Comparison of ENCODE assay signal across 13 cellular contexts in genomic region chr3:71076361-71076997, GRCh38.
DNase-seq lines count a peak whose midpoint lies in the region; ATAC-seq and TF ChIP-seq lines count a peak whose summit lies in the region.
"Had no signal": no experiment of that assay in that cellular context is flagged by ENCODE, and none has a peak within 500 bp of the region (broad histone marks: within the 10 kb centered on the region; RNA-seq: fewer than 3 reads in every experiment).

No MANE protein-coding gene starts in this region.

- H3K4me3 Mint-ChIP-seq in naive B cell, result peak overlapping the region in 2 of 8 donors; percentile 45 to 59

- DNase-seq in AG20443 (ENCODE audit: low spot score) (peak; percentile 15), HT1080 (ENCODE audit: low read depth) (peak; percentile 66), cardiac fibroblast (ENCODE audit: low read depth in 2 of 2) (peak; percentile 52 to 78), naive B cell (no peak), NCI-H1930 (lab: John Stamatoyannopoulos, UW) (no peak), NCI-H187 (lab: John Stamatoyannopoulos, UW) (no peak)
- DNase-seq: C1 segment of cervical spinal cord, NCI-H1092, NCI-H526 treated with DMSO at 0.1 percent for 48 hours had no signal

- H3K4me3 ChIP-seq in cardiac fibroblast (replicated peaks in 1 of 2; ENCODE audit: low read depth in 2 of 2, low read length in 2 of 2), result no peak overlapping the region
- H3K4me3 ChIP-seq: coronary artery, ovary had no signal

- peak overlapping the region; percentile 61 to 93 (median 89) for H3K27ac Mint-ChIP-seq in naive B cell

- H3K36me3 Mint-ChIP-seq in naive B cell, result peaks cover 0 to 11% of the 10 kb centered on the region in 2 donors

- H3K27me3 Mint-ChIP-seq in naive B cell, result no peaks in the 10 kb centered on the region

- peaks cover 61 to 94% (median 87%) of the 10 kb centered on the region in 3 donors for H3K4me1 Mint-ChIP-seq in naive B cell

- no peak for ATAC-seq in naive B cell (ENCODE audit: low read depth in 2 of 2)
- no peak for ATAC-seq in HG02623 (IDR thresholded peaks at IDR 0.05; ENCODE audit: unreplicated experiment)
- no peak for ATAC-seq in GM19351 (IDR thresholded peaks at IDR 0.05; ENCODE audit: unreplicated experiment)

- no peak for TF ChIP-seq CTCF in cardiac fibroblast (IDR thresholded peaks at IDR 0.05; ENCODE audit: low read depth, low read length)

- H3K9me3 Mint-ChIP-seq in naive B cell, result no peaks in the 10 kb centered on the region

Comparison
In these comparisons a context has a peak if more than half of its experiments do, and no peak if none do; other contexts are left out.
1. DNase-seq: peak in AG20443 (single experiment), HT1080 (single experiment) and cardiac fibroblast (2 of 2); none in naive B cell (single experiment), NCI-H1930 (0 of 2) and NCI-H187 (0 of 2).